ENCODE assay signal across 18 cellular contexts in genomic region chr1:185541861-185542260, GRCh38.
DNase-seq lines count a peak whose midpoint lies in the region; ATAC-seq, FAIRE-seq and TF ChIP-seq lines count a peak whose summit lies in the region.
"Had no signal": no experiment of that assay in that cellular context is flagged by ENCODE, and none has a peak within 500 bp of the region (broad histone marks: within the 10 kb centered on the region; RNA-seq: fewer than 3 reads in every experiment).

No MANE protein-coding gene starts in this region.

- WGBS in K562 (ENCODE audit: insufficient coverage, low coverage, missing lambda C conversion rate), result 17% methylated on average over 1 of the region's 1 CpG
- WGBS in mesendoderm (ENCODE audit: extremely low coverage, insufficient coverage, low lambda C conversion rate), result no CpG with 5 or more reads among the region's 1 CpG

- no TSS peak for BruUV-seq in K562 (replicated peaks; lab: Mats Ljungman, UMichigan)

- H3K4me2 ChIP-seq in K562 (ENCODE audit: insufficient read depth, low read length) (no peak overlapping the region), mesendoderm (ENCODE audit: low read length) (no peak overlapping the region)

- H3K27ac ChIP-seq in K562 (ENCODE audit: extremely low read depth, low read depth, low read length) (no peak overlapping the region), mesendoderm (ENCODE audit: low read depth, low read length) (no peak overlapping the region)
- H3K27ac ChIP-seq: right lobe of liver, SJCRH30, testis had no signal

- H2BK15ac ChIP-seq in mesendoderm (replicated peaks; ENCODE audit: low read depth), result no peak overlapping the region

- no peak overlapping the region for H3K56ac ChIP-seq in mesendoderm (ENCODE audit: low read length)

- no peaks in the 10 kb centered on the region for H3K9me3 ChIP-seq in K562 (replicated peaks; ENCODE audit: control insufficient read depth, insufficient read depth, low read depth, low read length)
- H3K9me3 ChIP-seq: right lobe of liver, SJCRH30, testis had no signal

- TF ChIP-seq EP300 in K562 (IDR thresholded peaks at IDR 0.05; ENCODE audit: low read length), result no peak

- CTCF ChIA-PET in K562 (lab: Yijun Ruan, JAX; ENCODE audit: low intra/inter-chr PET ratio), result no interaction called here

- TF ChIP-seq POLR2A in K562 (conservative IDR thresholded peaks at IDR 0.05), result no peak

- H3K9me1 ChIP-seq in K562 (ENCODE audit: control insufficient read depth, insufficient read depth, low read length), result no peaks in the 10 kb centered on the region

- H2BK120ac ChIP-seq in mesendoderm (ENCODE audit: low read depth, low read length), result no peak overlapping the region

- no peaks in the 10 kb centered on the region for H3K79me1 ChIP-seq in mesendoderm (ENCODE audit: low read length)

- no peak overlapping the region for H4K8ac ChIP-seq in mesendoderm (ENCODE audit: low read depth, low read length)

- TF ChIP-seq RAD21 in K562 (CRISPR knock-in tag; conservative IDR thresholded peaks at IDR 0.05 in 1 of 2, IDR thresholded peaks at IDR 0.05 in 1 of 2), result no peak

- H3K4me3 ChIP-seq in K562 (no peak overlapping the region), mesendoderm (ENCODE audit: low read length) (no peak overlapping the region)
- H3K4me3 ChIP-seq: right lobe of liver, SJCRH30, testis had no signal

- H4K20me1 ChIP-seq in K562 (replicated peaks; ENCODE audit: control insufficient read depth, insufficient read depth, low read length), result no peaks in the 10 kb centered on the region

- FAIRE-seq in HTR-8/SVneo (lab: Jason Lieb, UNC) (no peak), K562 (lab: Jason Lieb, UNC) (no peak)
- FAIRE-seq: HepG2 had no signal

- H2AFZ ChIP-seq in K562 (ENCODE audit: low read depth, low read length), result no peak overlapping the region

- DNase-seq in AG08395 (ENCODE audit: low spot score), result peak; percentile 40
- peak; percentile 44 for DNase-seq in HTR-8/SVneo (ENCODE audit: insufficient read length, low spot score)
- no peak for DNase-seq in K562 (ENCODE audit: extremely low read depth in 1 of 4, low spot score in 3 of 4)
- peak; percentile 39 for DNase-seq in mesendoderm
- no peak for DNase-seq in NCI-H1694 treated with DMSO at 0.1 percent for 48 hours (lab: John Stamatoyannopoulos, UW)
- no peak for DNase-seq in NCI-H2196 (lab: John Stamatoyannopoulos, UW; ENCODE audit: unreplicated experiment)
- DNase-seq in T1000 (lab: John Stamatoyannopoulos, UW), result no peak
- DNase-seq in NCI-H345 treated with DMSO at 0.1 percent for 48 hours (lab: John Stamatoyannopoulos, UW; ENCODE audit: unreplicated experiment), result no peak
- DNase-seq: ACHN; activated effector memory CD4-positive, alpha-beta T cell treated with Interleukin-2 at 50 U/mL for 16 hours; effector CD4-positive, alpha-beta T cell; mammary epithelial cell; right lobe of liver; SJCRH30; stimulated activated CD4-positive, alpha-beta T cell treated with anti-CD3 and anti-CD28 coated beads, Interleukin-2, amount 100 ng/mL, for 48 hours; stimulated activated CD8-positive, alpha-beta memory T cell treated with anti-CD3 and anti-CD28 coated beads, Interleukin-4, amount 100 ng/mL, for 48 hours; testis had no signal

- ATAC-seq in K562, result no peak
- ATAC-seq: HepG2, right lobe of liver had no signal

- no peak overlapping the region for H2AK5ac ChIP-seq in mesendoderm (ENCODE audit: low read length)

- no peak overlapping the region for H3K4ac ChIP-seq in mesendoderm (ENCODE audit: low read depth, low read length)

- H4K5ac ChIP-seq in mesendoderm (ENCODE audit: low read length), result no peak overlapping the region

- H3K9ac ChIP-seq in K562 (ENCODE audit: insufficient read depth in 1 of 2, low read depth in 2 of 2, low read length in 2 of 2), result no peak overlapping the region
- H3K9ac ChIP-seq in mesendoderm (ENCODE audit: low read length), result no peak overlapping the region

- intact Hi-C loops in K562 (cut with micrococcal nuclease), result loop anchor here (5.0 kb wide), 1 partner anchor 225 kb away; the partner anchor contains the start of gene IVNS1ABP

- no peak overlapping the region for H3K23ac ChIP-seq in mesendoderm (ENCODE audit: low read length)

- H3K4me1 ChIP-seq in K562 (replicated peaks in 1 of 2; ENCODE audit: control insufficient read depth in 2 of 2, insufficient read depth in 2 of 2, low read length in 2 of 2) (no peaks in the 10 kb centered on the region; a peak in 1 of 5 replicates), mesendoderm (ENCODE audit: control insufficient read depth, low read depth, low read length) (peaks cover 2% of the 10 kb centered on the region)
- H3K4me1 ChIP-seq: right lobe of liver, SJCRH30, testis had no signal

- H3K36me3 ChIP-seq in K562 (ENCODE audit: control insufficient read depth, insufficient read depth, low read length), result no peaks in the 10 kb centered on the region
- no peaks in the 10 kb centered on the region for H3K36me3 ChIP-seq in mesendoderm (ENCODE audit: control insufficient read depth, insufficient read depth, low read length)
- H3K36me3 ChIP-seq: right lobe of liver, SJCRH30 had no signal

- H3K27me3 ChIP-seq in K562 (ENCODE audit: control insufficient read depth in 2 of 2, insufficient read depth in 2 of 2, low read length in 2 of 2), result no peaks in the 10 kb centered on the region
- no peaks in the 10 kb centered on the region for H3K27me3 ChIP-seq in mesendoderm (ENCODE audit: insufficient read depth, low read length, poor library complexity)
- H3K27me3 ChIP-seq: right lobe of liver, SJCRH30, testis had no signal

- no peak overlapping the region for H2BK5ac ChIP-seq in mesendoderm (ENCODE audit: low read length)

- no peak for TF ChIP-seq CTCF in K562 (IDR thresholded peaks at IDR 0.05 in 2 of 3, conservative IDR thresholded peaks at IDR 0.05 in 1 of 3; ENCODE audit: insufficient read depth in 2 of 3, low read depth in 1 of 3, low read length in 3 of 3)

- H3K18ac ChIP-seq in mesendoderm (ENCODE audit: low read length), result no peak overlapping the region

- no peaks in the 10 kb centered on the region for H3K79me2 ChIP-seq in K562 (ENCODE audit: control insufficient read depth, insufficient read depth, low read length)
- H3K79me2 ChIP-seq in mesendoderm (ENCODE audit: control insufficient read depth, insufficient read depth, low read length), result no peaks in the 10 kb centered on the region

- in situ Hi-C loops in K562 (cut with MboI), result no loop called here

- POLR2A ChIA-PET in K562 (lab: Yijun Ruan, JAX), result interaction anchor here (0.9 kb wide), 2 partner anchors 9 to 11 kb away, joined by 4 to 7 read pairs; no protein-coding TSS in a partner anchor

TF ChIP-seq in K562, 482 proteins besides CTCF, POLR2A, EP300 and RAD21 (continues in another document):
- TF ChIP-seq CEBPG (CRISPR knock-in tag; IDR thresholded peaks at IDR 0.05) (no peak), CEBPG (tag; conservative IDR thresholded peaks at IDR 0.05 in 1 of 2, IDR thresholded peaks at IDR 0.05 in 1 of 2) (peak; percentile 51; a peak in 1 of 4 replicates)

Comparison
In these comparisons a context has a peak if more than half of its experiments do, and no peak if none do; other contexts are left out.
1. DNase-seq: peak in AG08395 (single experiment), HTR-8/SVneo (single experiment) and mesendoderm (single experiment); none in K562 (0 of 4), NCI-H1694 treated with DMSO at 0.1 percent for 48 hours (single experiment), NCI-H2196 (single experiment), T1000 (single experiment) and NCI-H345 treated with DMSO at 0.1 percent for 48 hours (single experiment).